Comparison of ENCODE assay signal across 19 cellular contexts in the genomic region with DNA sequence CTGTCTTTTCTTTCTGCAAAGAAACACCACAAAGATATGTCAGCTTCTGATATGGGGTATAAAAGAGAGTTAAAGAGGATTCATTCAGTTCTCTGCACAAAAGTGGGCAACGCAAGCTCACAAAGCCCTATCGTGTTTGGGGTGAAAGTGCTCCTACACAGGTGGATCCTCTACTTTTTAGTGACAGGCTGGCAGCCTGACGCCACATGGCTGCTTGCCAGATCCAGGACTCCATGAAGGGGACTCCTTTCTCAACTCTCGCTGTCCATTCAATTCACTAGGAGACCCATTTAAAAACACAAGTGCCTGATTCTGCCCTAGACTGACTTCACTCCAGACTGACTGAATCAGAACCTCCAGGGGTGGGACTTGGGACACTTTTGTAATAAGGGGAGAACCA. TPM values are rescaled to one million over a fixed set of nuclear protein-coding genes. Genes with fewer than 3 reads are reported as not detected.
A peak's percentile ranks its signal among the peaks of the same experiment; 100 is the strongest.
DNase-seq lines count a peak whose midpoint lies in the region; ATAC-seq, FAIRE-seq and TF ChIP-seq lines count a peak whose summit lies in the region.
"Had no signal": no experiment of that assay in that cellular context is flagged by ENCODE, and none has a peak within 500 bp of the region (broad histone marks: within the 10 kb centered on the region; RNA-seq: fewer than 3 reads in every experiment).

No MANE protein-coding gene starts in this region.

- no peaks in the 10 kb centered on the region for H4K20me1 ChIP-seq in GM23248 (ENCODE audit: insufficient read depth)

- ATAC-seq in natural killer cell, result no peak
- no peak for ATAC-seq in natural killer cell treated with Interleukin-12 subunit alpha and Interleukin-12 subunit beta and Interleukin-15 and Interleukin-18, amount 100 ng/mL, for 72 hours
- no peak for ATAC-seq in T-helper 17 cell
- ATAC-seq in effector memory CD8-positive, alpha-beta T cell (replicated peaks), result no peak
- no peak for ATAC-seq in GM18505 (IDR thresholded peaks at IDR 0.05; ENCODE audit: unreplicated experiment)

- peaks cover 44 to 49% of the 10 kb centered on the region in 2 donors for H3K4me1 Mint-ChIP-seq in natural killer cell
- H3K4me1 Mint-ChIP-seq in natural killer cell treated with Interleukin-12 subunit alpha and Interleukin-12 subunit beta and Interleukin-15 and Interleukin-18, amount 100 ng/mL, for 72 hours (ENCODE audit: low read depth in 2 of 2), result peaks cover 29 to 40% of the 10 kb centered on the region in 2 donors
- peaks cover 58% of the 10 kb centered on the region for H3K4me1 Mint-ChIP-seq in T-helper 17 cell
- H3K4me1 Mint-ChIP-seq in effector memory CD8-positive, alpha-beta T cell (ENCODE audit: low read depth in 2 of 2), result peaks cover 47 to 74% of the 10 kb centered on the region in 2 donors
- H3K4me1 Mint-ChIP-seq in type B pancreatic cell (ENCODE audit: unreplicated experiment), result peaks cover 6% of the 10 kb centered on the region

- H3K27me3 ChIP-seq in GM23248 (replicated peaks; ENCODE audit: insufficient read depth), result no peaks in the 10 kb centered on the region
- H3K27me3 ChIP-seq: BLaER1 had no signal

- H2AFZ ChIP-seq in GM23248, result no peak overlapping the region

- H3K4me3 Mint-ChIP-seq in natural killer cell, result no peak overlapping the region
- H3K4me3 Mint-ChIP-seq in natural killer cell treated with Interleukin-12 subunit alpha and Interleukin-12 subunit beta and Interleukin-15 and Interleukin-18, amount 100 ng/mL, for 72 hours, result no peak overlapping the region
- no peak overlapping the region for H3K4me3 Mint-ChIP-seq in T-helper 17 cell
- H3K4me3 Mint-ChIP-seq in effector memory CD8-positive, alpha-beta T cell, result no peak overlapping the region
- H3K4me3 Mint-ChIP-seq in type B pancreatic cell, result no peak overlapping the region

- H3K27ac ChIP-seq in GM23248, result no peak overlapping the region
- H3K27ac ChIP-seq: BLaER1, SK-N-MC had no signal

- no peak overlapping the region for H3K9ac ChIP-seq in GM23248
- H3K9ac ChIP-seq: BLaER1 had no signal

- intact Hi-C loops in natural killer cell (cut with micrococcal nuclease), result no loop called here

- no peak for TF ChIP-seq CTCF in natural killer cell (IDR thresholded peaks at IDR 0.05)
- TF ChIP-seq CTCF in type B pancreatic cell (conservative IDR thresholded peaks at IDR 0.05), result no peak

- H3K9me2 ChIP-seq in GM23248 (ENCODE audit: insufficient read depth), result no peaks in the 10 kb centered on the region

- H3K36me3 Mint-ChIP-seq in natural killer cell (peaks cover 16% of the 10 kb centered on the region), T-helper 17 cell (ENCODE audit: low read depth) (peaks cover 8% of the 10 kb centered on the region), type B pancreatic cell (peaks cover 3% of the 10 kb centered on the region)
- H3K36me3 Mint-ChIP-seq in natural killer cell treated with Interleukin-12 subunit alpha and Interleukin-12 subunit beta and Interleukin-15 and Interleukin-18, amount 100 ng/mL, for 72 hours, result no peaks in the 10 kb centered on the region
- H3K36me3 Mint-ChIP-seq in effector memory CD8-positive, alpha-beta T cell (ENCODE audit: insufficient read depth), result peaks cover 24% of the 10 kb centered on the region

- peaks cover 9% of the 10 kb centered on the region for H3K4me1 ChIP-seq in GM23248 (ENCODE audit: insufficient read depth)
- H3K4me1 ChIP-seq: HAP-1 had no signal

- DNase-seq in natural killer cell (no peak), T-helper 17 cell (no peak), type B pancreatic cell (ENCODE audit: extremely low spot score, unreplicated experiment) (peak; percentile 10), frontal cortex (ENCODE audit: low spot score in 2 of 2) (no peak), GM23248 (no peak)
- no peak for DNase-seq in natural killer cell treated with Interleukin-12 subunit alpha and Interleukin-12 subunit beta and Interleukin-15 and Interleukin-18, amount 100 ng/mL, for 72 hours (ENCODE audit: low spot score)
- no peak for DNase-seq in effector memory CD8-positive, alpha-beta T cell
- DNase-seq: DMS79, IMR-90, MV-4-11, NCI-H1436 treated with DMSO at 0.1 percent for 48 hours, NCI-H2081, NCI-H345, NCI-H526 treated with DMSO at 0.1 percent for 48 hours had no signal

- TF ChIP-seq POLR2A in GM18505 (IDR thresholded peaks at IDR 0.05; ENCODE audit: borderline replicate concordance, extremely low read depth, insufficient read depth, insufficient read length), result no peak

- no peak overlapping the region for H3K4me3 ChIP-seq in GM23248
- H3K4me3 ChIP-seq: BLaER1, HAP-1, SK-N-MC had no signal

- H3K9me3 ChIP-seq in T-helper 17 cell (ENCODE audit: control insufficient read depth, low read length, poor library complexity, severe bottlenecking) (no peaks in the 10 kb centered on the region), GM23248 (ENCODE audit: low read depth) (no peaks in the 10 kb centered on the region)
- H3K9me3 ChIP-seq: BLaER1, HAP-1 had no signal

- no peak for FAIRE-seq in frontal cortex (lab: Jason Lieb, UNC)
- FAIRE-seq: GM12891 had no signal

- in situ Hi-C loops in GM23248 (cut with MboI), result no loop called here

- H3K36me3 ChIP-seq in GM23248 (ENCODE audit: low read depth), result no peaks in the 10 kb centered on the region
- H3K36me3 ChIP-seq: HAP-1 had no signal

- no peaks in the 10 kb centered on the region for H3K79me2 ChIP-seq in GM23248 (ENCODE audit: insufficient read depth)

- peaks cover 4% of the 10 kb centered on the region for H3F3A ChIP-seq in GM23248 (ENCODE audit: insufficient read depth)

- H3K27me3 Mint-ChIP-seq in natural killer cell (ENCODE audit: low read depth in 2 of 2) (no peaks in the 10 kb centered on the region), T-helper 17 cell (no peaks in the 10 kb centered on the region), type B pancreatic cell (peaks cover 3% of the 10 kb centered on the region)
- no peaks in the 10 kb centered on the region for H3K27me3 Mint-ChIP-seq in natural killer cell treated with Interleukin-12 subunit alpha and Interleukin-12 subunit beta and Interleukin-15 and Interleukin-18, amount 100 ng/mL, for 72 hours
- H3K27me3 Mint-ChIP-seq in effector memory CD8-positive, alpha-beta T cell, result no peaks in the 10 kb centered on the region

- H3K9me3 Mint-ChIP-seq in natural killer cell, result no peaks in the 10 kb centered on the region
- H3K9me3 Mint-ChIP-seq in natural killer cell treated with Interleukin-12 subunit alpha and Interleukin-12 subunit beta and Interleukin-15 and Interleukin-18, amount 100 ng/mL, for 72 hours, result no peaks in the 10 kb centered on the region
- H3K9me3 Mint-ChIP-seq in effector memory CD8-positive, alpha-beta T cell, result no peaks in the 10 kb centered on the region
- H3K9me3 Mint-ChIP-seq in type B pancreatic cell, result no peaks in the 10 kb centered on the region

- H3K4me2 ChIP-seq in GM23248 (ENCODE audit: unreplicated experiment), result no peak overlapping the region
- H3K4me2 ChIP-seq: BLaER1 had no signal

- H3K27ac Mint-ChIP-seq in natural killer cell (peak overlapping the region; percentile 79 to 86), T-helper 17 cell (peak overlapping the region; percentile 59), type B pancreatic cell (no peak overlapping the region)
- H3K27ac Mint-ChIP-seq in natural killer cell treated with Interleukin-12 subunit alpha and Interleukin-12 subunit beta and Interleukin-15 and Interleukin-18, amount 100 ng/mL, for 72 hours, result peak overlapping the region in 1 of 2 donors; percentile 72
- peak overlapping the region; percentile 77 to 90 for H3K27ac Mint-ChIP-seq in effector memory CD8-positive, alpha-beta T cell

- WGBS in GM23248 (ENCODE audit: low coverage in 1 of 2, low lambda C conversion rate in 2 of 2, missing lambda C conversion rate in 2 of 2), 2 experiments, result 99% methylated on average over 4 of the region's 4 CpGs

RNA-seq across cellular contexts. Expression of a gene that starts 8.0 kb away (rescaled TPM):
- total RNA-seq in natural killer cell, result 100 to 1,000 TPM; 116 to 151 (median 130) TPM
- 10 to 100 TPM; 40.4 to 48.6 TPM for total RNA-seq in natural killer cell treated with Interleukin-12 subunit alpha and Interleukin-12 subunit beta and Interleukin-15 and Interleukin-18, amount 100 ng/mL, for 72 hours
- total RNA-seq in T-helper 17 cell, result 100 to 1,000 TPM; 134 to 138 TPM
- total RNA-seq in type B pancreatic cell (ENCODE audit: low replicate concordance), result 11.9 and 20.5 TPM in 2 replicates
- 2.9 TPM for total RNA-seq in frontal cortex
- total RNA-seq in GM23248 (2014; rRNA removed; shearing (Covaris generic)), result 10.4 and 11.0 TPM in 2 replicates
- 4.9 and 5.4 TPM in 2 replicates for polyA plus RNA-seq in GM23248 (2016; fragmentation: Nextera tagmentation; extraction: Ambion mirVana)
